18 cellular contexts compared by ENCODE assay signal in the genomic region with DNA sequence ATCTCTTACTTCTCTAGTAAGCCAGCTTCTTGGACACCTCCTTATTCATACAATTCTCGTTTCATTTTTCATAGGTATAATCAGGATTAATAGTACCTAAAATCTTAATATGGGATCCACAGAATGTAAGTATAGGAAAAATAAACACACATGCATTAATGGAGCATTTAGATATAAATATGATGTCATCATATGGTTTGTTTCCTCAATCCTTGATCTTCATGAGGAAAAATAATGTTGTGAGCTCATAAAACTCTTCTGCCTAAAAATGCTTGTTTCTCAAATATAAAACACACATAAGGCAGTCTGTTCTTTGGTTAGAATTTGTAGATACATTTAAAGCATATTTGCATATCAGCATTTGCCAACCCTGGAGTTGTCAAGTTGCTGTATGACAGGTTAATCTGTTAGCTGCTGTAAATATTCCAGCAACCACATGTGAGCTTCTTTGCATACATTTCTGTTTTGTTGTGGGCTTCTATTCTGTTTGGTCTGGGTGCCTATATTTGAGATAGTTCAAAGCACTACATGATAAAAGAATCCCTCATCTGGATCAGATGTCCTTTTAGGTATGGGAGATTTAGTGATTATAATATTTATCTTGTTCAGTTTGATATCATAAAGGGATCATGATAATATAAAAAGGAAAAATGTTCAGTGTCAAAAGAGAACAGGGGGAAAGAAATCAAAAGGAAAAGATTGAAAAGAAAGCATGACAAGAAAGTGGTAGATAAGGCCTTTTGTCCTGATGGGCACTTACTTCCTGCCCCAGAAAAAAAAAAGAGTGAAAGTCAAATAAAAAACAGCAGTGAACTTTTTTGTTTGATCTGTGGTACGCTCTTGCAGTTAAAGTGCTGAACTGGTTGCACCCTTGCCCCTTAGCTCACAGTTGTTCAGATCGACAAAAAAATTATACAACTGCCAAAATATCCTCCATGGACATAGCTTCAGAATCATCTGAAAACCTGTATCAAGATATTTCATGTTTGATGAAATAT.
"Had no signal": no experiment of that assay in that cellular context is flagged by ENCODE, and none has a peak within 500 bp of the region (broad histone marks: within the 10 kb centered on the region; RNA-seq: fewer than 3 reads in every experiment).

No MANE protein-coding gene starts in this region.

- ATAC-seq: body of pancreas; lower lobe of right lung; stimulated activated memory B cell treated with anti-CD40 and anti-IgM and Interleukin-4, amounts not matched to agents 10 μg/mL and 1 μg/mL and 100 μg/mL, for 72 hours; T-helper 17 cell had no signal

- H3K36me3 ChIP-seq: esophagus squamous epithelium, lower lobe of right lung, neural progenitor cell, thyroid gland had no signal

- DNase-seq: activated B cell treated with CpG ODN at 0.5 μM for 24 hours; activated CD4-positive, alpha-beta T cell treated with anti-CD3 and anti-CD28 coated beads, Interleukin-2, amount 10 ng/mL, durations not matched to agents 24 days and 14 days; activated CD8-positive, alpha-beta memory T cell treated with anti-CD3 and anti-CD28 coated beads for 24 hours; activated gamma-delta T cell treated with Interleukin-2 at 50 U/mL for 16 hours; activated naive CD8-positive, alpha-beta T cell treated with anti-CD3 and anti-CD28 coated beads for 36 hours; amygdala; body of pancreas; central memory CD4-positive, alpha-beta T cell; esophagus squamous epithelium; lower lobe of right lung; retina; stimulated activated CD4-positive, alpha-beta T cell treated with anti-CD3 and anti-CD28 coated beads, Interleukin-2, amount 100 ng/mL, for 48 hours; T-helper 17 cell; thyroid gland had no signal

- H3K27me3 ChIP-seq: body of pancreas, esophagus squamous epithelium, neural progenitor cell, thyroid gland had no signal

- H3K27ac ChIP-seq: body of pancreas, coronary artery, esophagus squamous epithelium, lower lobe of right lung, neural progenitor cell, parathyroid adenoma, thyroid gland had no signal

- H3K9me3 ChIP-seq: body of pancreas, esophagus squamous epithelium, lower lobe of right lung, thyroid gland had no signal

- H3K4me3 ChIP-seq: body of pancreas, coronary artery, esophagus squamous epithelium, lower lobe of right lung, neural progenitor cell, thyroid gland had no signal

- H3K4me1 ChIP-seq: esophagus squamous epithelium, lower lobe of right lung, neural progenitor cell, parathyroid adenoma, thyroid gland had no signal
